Comparison of ENCODE assay signal across 9 cellular contexts in the genomic region with DNA sequence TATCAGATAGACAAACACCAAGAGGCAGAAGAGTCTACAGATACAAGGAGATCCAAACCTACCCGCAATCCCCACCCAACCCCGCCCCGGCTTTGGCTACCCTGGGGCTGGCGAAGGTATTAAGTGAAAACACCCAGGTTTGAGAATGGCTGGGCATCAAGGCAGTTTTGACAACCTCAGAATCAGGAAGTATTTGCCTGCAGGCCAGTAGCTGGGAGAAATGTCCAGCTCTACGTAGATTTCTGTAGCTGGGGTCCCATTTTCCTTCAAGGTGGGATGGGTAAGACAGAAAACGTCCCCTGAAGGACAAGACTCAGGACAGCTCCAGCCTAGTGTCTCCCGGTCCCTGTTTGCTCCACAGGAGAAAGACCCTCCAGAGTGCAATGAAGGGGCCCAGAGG.
"Had no signal": no experiment of that assay in that cellular context is flagged by ENCODE, and none has a peak within 500 bp of the region (broad histone marks: within the 10 kb centered on the region; RNA-seq: fewer than 3 reads in every experiment).

No MANE protein-coding gene starts in this region.

- H2AFZ ChIP-seq: GM23248, GM23338 had no signal

- H3K4me3 ChIP-seq: GM23248, GM23338, HAP-1 had no signal

- H3K4me2 ChIP-seq: GM23338 had no signal

- H3K9me3 ChIP-seq: HAP-1 had no signal

- H3K4me1 ChIP-seq: HAP-1 had no signal

- DNase-seq: GM23248, GOT3, H7, H9, HCEC 1CT, HFFc6 had no signal

- H3K27ac Mint-ChIP-seq: GM23338, H9, HFFc6 had no signal

- H3K36me3 ChIP-seq: HAP-1 had no signal

- ATAC-seq: GM23338, HCT116 had no signal

- H3K27ac ChIP-seq: GM23248 had no signal

- H3K9ac ChIP-seq: GM23248 had no signal

- H3K9me3 Mint-ChIP-seq: H9, HFFc6 had no signal

- H3K4me3 Mint-ChIP-seq: GM23338, H9, HFFc6 had no signal
